ENCODE assay signal across 8 cellular contexts in genomic region chr1:87226341-87226760, GRCh38.
A peak's percentile ranks its signal among the peaks of the same experiment; 100 is the strongest.
DNase-seq lines count a peak whose midpoint lies in the region; ATAC-seq, FAIRE-seq and TF ChIP-seq lines count a peak whose summit lies in the region.

No MANE protein-coding gene starts in this region.

- ATAC-seq in GM18502 (IDR thresholded peaks at IDR 0.05; ENCODE audit: poor library complexity, unreplicated experiment): peak; percentile 49
- ATAC-seq in left colon: peak; percentile 59
- ATAC-seq in GM21528 (IDR thresholded peaks at IDR 0.05; ENCODE audit: low FRiP score, unreplicated experiment): no peak

- peaks cover 22% of the 10 kb centered on the region for H3K4me1 Mint-ChIP-seq in brain
- H3K4me1 Mint-ChIP-seq in T-helper 2 cell treated with Interferon-gamma antibody and Interleukin-4, amounts not matched to agents 5 μg/mL and 100 μg/mL, for 36 hours (ENCODE audit: low read depth): no peaks in the 10 kb centered on the region

- peaks cover 4% of the 10 kb centered on the region; the same call in 1 of the 2 replicates for H3K9me3 ChIP-seq in HUES64 (ENCODE audit: insufficient read depth, low read depth, low read length)

- no peak overlapping the region for H3K9ac ChIP-seq in HUES64 (ENCODE audit: low read depth, low read length)

- intact Hi-C loops in left colon (cut with DNase I, micrococcal nuclease): no loop called here

- no peaks in the 10 kb centered on the region for H3K27me3 ChIP-seq in HUES64 (ENCODE audit: insufficient read depth, low read length)

- H3K27me3 Mint-ChIP-seq in brain: no peaks in the 10 kb centered on the region
- peaks cover 2% of the 10 kb centered on the region for H3K27me3 Mint-ChIP-seq in T-helper 2 cell treated with Interferon-gamma antibody and Interleukin-4, amounts not matched to agents 5 μg/mL and 100 μg/mL, for 36 hours (ENCODE audit: low read depth)

- 68% methylated on average over 8 of the region's 8 CpGs for WGBS in HUES64

- TF ChIP-seq CTCF in brain (conservative IDR thresholded peaks at IDR 0.05): no peak

- no peak overlapping the region for H3K4me3 ChIP-seq in HUES64 (ENCODE audit: low read length)

- H3K4me1 ChIP-seq in HUES64 (ENCODE audit: insufficient read depth, low read length): peaks cover 12% of the 10 kb centered on the region; the same call in 1 of the 2 replicates

- DNase-seq in left colon (peak; percentile 53 to 56), urothelium cell line (ENCODE audit: low spot score) (peak; percentile 87)
- DNase-seq in activated CD8-positive, alpha-beta memory T cell treated with anti-CD3 and anti-CD28 coated beads for 24 hours: no peak
- no peak for DNase-seq in T-helper 2 cell treated with Interferon-gamma antibody and Interleukin-4, amounts not matched to agents 5 μg/mL and 100 μg/mL, for 36 hours (ENCODE audit: low spot score)

- peak overlapping the region in 4 of 5 experiments; percentile 2 to 64 (median 14) for H3K4me3 Mint-ChIP-seq in brain
- H3K4me3 Mint-ChIP-seq in T-helper 2 cell treated with Interferon-gamma antibody and Interleukin-4, amounts not matched to agents 5 μg/mL and 100 μg/mL, for 36 hours: no peak overlapping the region

- H3K27ac ChIP-seq in HUES64 (ENCODE audit: low read depth, low read length): peak overlapping the region; percentile 53; the same call in 1 of the 2 replicates

- no peaks in the 10 kb centered on the region for H3K36me3 Mint-ChIP-seq in brain
- no peaks in the 10 kb centered on the region for H3K36me3 Mint-ChIP-seq in T-helper 2 cell treated with Interferon-gamma antibody and Interleukin-4, amounts not matched to agents 5 μg/mL and 100 μg/mL, for 36 hours (ENCODE audit: low read depth)

- H3K36me3 ChIP-seq in HUES64 (ENCODE audit: insufficient read depth, low read length): no peaks in the 10 kb centered on the region

- peak; percentile 13 for FAIRE-seq in urothelium cell line (lab: Jason Lieb, UNC)

- H3K27ac Mint-ChIP-seq in brain: peak overlapping the region; percentile 42 to 93 (median 68)
- no peak overlapping the region for H3K27ac Mint-ChIP-seq in T-helper 2 cell treated with Interferon-gamma antibody and Interleukin-4, amounts not matched to agents 5 μg/mL and 100 μg/mL, for 36 hours

- peaks cover 2 to 6% (median 4%) of the 10 kb centered on the region in 5 experiments for H3K9me3 Mint-ChIP-seq in brain
- no peaks in the 10 kb centered on the region for H3K9me3 Mint-ChIP-seq in T-helper 2 cell treated with Interferon-gamma antibody and Interleukin-4, amounts not matched to agents 5 μg/mL and 100 μg/mL, for 36 hours

Comparison
In these comparisons a context has a peak if more than half of its experiments do, and no peak if none do; other contexts are left out.
1. DNase-seq: peak in left colon (2 of 2) and urothelium cell line (single experiment); none in activated CD8-positive, alpha-beta memory T cell treated with anti-CD3 and anti-CD28 coated beads for 24 hours (single experiment) and T-helper 2 cell treated with Interferon-gamma antibody and Interleukin-4, amounts not matched to agents 5 μg/mL and 100 μg/mL, for 36 hours (single experiment).